16 cellular contexts compared by ENCODE assay signal in the genomic region with DNA sequence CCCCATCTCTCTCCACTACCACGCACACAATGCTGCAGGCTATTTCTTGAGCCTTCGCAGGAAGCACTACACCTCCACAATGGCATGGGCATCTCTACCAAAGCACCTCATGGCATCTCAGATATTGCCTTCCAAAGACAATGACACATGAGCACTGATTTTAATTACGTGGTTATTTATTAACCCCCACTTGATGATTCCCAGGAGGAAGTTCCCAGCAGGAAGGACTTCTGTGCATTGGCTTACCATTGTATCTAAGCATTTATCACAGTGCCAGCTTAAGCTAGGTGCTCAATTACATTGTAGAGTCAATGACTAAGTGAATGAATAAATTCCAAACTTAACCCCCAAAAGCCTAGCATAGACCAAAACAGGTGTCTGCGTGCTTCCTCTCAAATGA.
DNase-seq lines count a peak whose midpoint lies in the region; ATAC-seq and TF ChIP-seq lines count a peak whose summit lies in the region.
"Had no signal": no experiment of that assay in that cellular context is flagged by ENCODE, and none has a peak within 500 bp of the region (broad histone marks: within the 10 kb centered on the region; RNA-seq: fewer than 3 reads in every experiment).

No MANE protein-coding gene starts in this region.

- H3K27me3 ChIP-seq in kidney epithelial cell (ENCODE audit: control insufficient read depth, insufficient read depth, low read length) (no peaks in the 10 kb centered on the region), thyroid gland (no peaks in the 10 kb centered on the region)

- intact Hi-C loops in thyroid gland (cut with DNase I), result loop anchor here (10.0 kb wide), 1 partner anchor 95 kb away; no protein-coding TSS in a partner anchor
- intact Hi-C loops in activated T-helper 1 cell treated with anti-CD3 and anti-CD28 coated beads, Interleukin-12 subunit alpha, Interleukin-12 subunit beta, Interleukin-2, Interleukin-4 antibody, amounts not matched to agents 30 ng/mL and 10 ng/mL and 1 ng/mL, durations not matched to agents 14 hours and 24 hours and 36 hours (cut with micrococcal nuclease), result no loop called here

- CTCF ChIA-PET in WTC11 (lab: Charles Lee), result no interaction called here

- no peak overlapping the region for H3K4me3 ChIP-seq in kidney epithelial cell (ENCODE audit: low read depth, low read length)
- no peak overlapping the region for H3K4me3 ChIP-seq in thyroid gland (replicated peaks in 1 of 3)
- H3K4me3 ChIP-seq: A549 had no signal

- DNase-seq in WTC11 (ENCODE audit: low spot score) (no peak), kidney epithelial cell (ENCODE audit: low read depth) (peak; percentile 50), mucosa of gallbladder (ENCODE audit: low spot score) (peak; percentile 36), thyroid gland (no peak), KBM-7 (no peak), NCI-H82 (lab: John Stamatoyannopoulos, UW) (no peak)
- no peak for DNase-seq in activated T-helper 1 cell treated with anti-CD3 and anti-CD28 coated beads, Interleukin-12 subunit alpha, Interleukin-12 subunit beta, Interleukin-2, Interleukin-4 antibody, amounts not matched to agents 30 ng/mL and 10 ng/mL and 1 ng/mL, durations not matched to agents 14 hours and 24 hours and 36 hours (ENCODE audit: low spot score)
- DNase-seq: CD8-positive, alpha-beta T cell; COR-L47; DND-41; GDM1; GOT3; H9 had no signal

- no peaks in the 10 kb centered on the region for H3K9me3 ChIP-seq in thyroid gland
- H3K9me3 ChIP-seq: A549 had no signal

- no peaks in the 10 kb centered on the region for H3K27me3 Mint-ChIP-seq in WTC11 (ENCODE audit: low read depth)
- no peaks in the 10 kb centered on the region for H3K27me3 Mint-ChIP-seq in activated T-helper 1 cell treated with anti-CD3 and anti-CD28 coated beads, Interleukin-12 subunit alpha, Interleukin-12 subunit beta, Interleukin-2, Interleukin-4 antibody, amounts not matched to agents 30 ng/mL and 10 ng/mL and 1 ng/mL, durations not matched to agents 14 hours and 24 hours and 36 hours (ENCODE audit: insufficient read depth)

- 0 out of 2 replicates have a peak, but pooled peaks cover 3% of the 10 kb centered on the region for H3K4me1 Mint-ChIP-seq in WTC11
- no peaks in the 10 kb centered on the region for H3K4me1 Mint-ChIP-seq in activated T-helper 1 cell treated with anti-CD3 and anti-CD28 coated beads, Interleukin-12 subunit alpha, Interleukin-12 subunit beta, Interleukin-2, Interleukin-4 antibody, amounts not matched to agents 30 ng/mL and 10 ng/mL and 1 ng/mL, durations not matched to agents 14 hours and 24 hours and 36 hours (ENCODE audit: low read depth)

- H3K4me3 Mint-ChIP-seq in WTC11, result no peak overlapping the region
- H3K4me3 Mint-ChIP-seq in activated T-helper 1 cell treated with anti-CD3 and anti-CD28 coated beads, Interleukin-12 subunit alpha, Interleukin-12 subunit beta, Interleukin-2, Interleukin-4 antibody, amounts not matched to agents 30 ng/mL and 10 ng/mL and 1 ng/mL, durations not matched to agents 14 hours and 24 hours and 36 hours, result no peak overlapping the region
- H3K4me3 Mint-ChIP-seq: CD14-positive monocyte; CD8-positive, alpha-beta T cell; H9 had no signal

- no peaks in the 10 kb centered on the region for H3K36me3 ChIP-seq in kidney epithelial cell (ENCODE audit: control insufficient read depth, insufficient read depth, low read length)
- no peaks in the 10 kb centered on the region for H3K36me3 ChIP-seq in thyroid gland

- peak overlapping the region; percentile 37; the same call in 1 of the 2 replicates for H3K27ac Mint-ChIP-seq in WTC11
- H3K27ac Mint-ChIP-seq in activated T-helper 1 cell treated with anti-CD3 and anti-CD28 coated beads, Interleukin-12 subunit alpha, Interleukin-12 subunit beta, Interleukin-2, Interleukin-4 antibody, amounts not matched to agents 30 ng/mL and 10 ng/mL and 1 ng/mL, durations not matched to agents 14 hours and 24 hours and 36 hours, result no peak overlapping the region
- H3K27ac Mint-ChIP-seq: CD8-positive, alpha-beta T cell; H9 had no signal

- H3K36me3 Mint-ChIP-seq in WTC11, result peaks cover 9% of the 10 kb centered on the region; the same call in 1 of the 2 replicates
- H3K36me3 Mint-ChIP-seq in activated T-helper 1 cell treated with anti-CD3 and anti-CD28 coated beads, Interleukin-12 subunit alpha, Interleukin-12 subunit beta, Interleukin-2, Interleukin-4 antibody, amounts not matched to agents 30 ng/mL and 10 ng/mL and 1 ng/mL, durations not matched to agents 14 hours and 24 hours and 36 hours (ENCODE audit: low read depth), result peaks cover 1% of the 10 kb centered on the region

- 82 to 85% methylated on average over 4 of the region's 4 CpGs for WGBS in thyroid gland, 2 donors

- H3K27ac ChIP-seq in thyroid gland, result peak overlapping the region; percentile 71 to 86 (median 71)

- peaks cover 17 to 23% of the 10 kb centered on the region in 2 donors for H3K4me1 ChIP-seq in thyroid gland
- H3K4me1 ChIP-seq: A549 had no signal

- H3K9me3 Mint-ChIP-seq in WTC11, result peaks cover 14% of the 10 kb centered on the region
- H3K9me3 Mint-ChIP-seq in activated T-helper 1 cell treated with anti-CD3 and anti-CD28 coated beads, Interleukin-12 subunit alpha, Interleukin-12 subunit beta, Interleukin-2, Interleukin-4 antibody, amounts not matched to agents 30 ng/mL and 10 ng/mL and 1 ng/mL, durations not matched to agents 14 hours and 24 hours and 36 hours, result no peaks in the 10 kb centered on the region

- TF ChIP-seq CTCF in WTC11 (IDR thresholded peaks at IDR 0.05) (no peak), kidney epithelial cell (IDR thresholded peaks at IDR 0.05; ENCODE audit: insufficient read depth, low read length, poor library complexity, severe bottlenecking) (no peak), thyroid gland (IDR thresholded peaks at IDR 0.05) (no peak)

- POLR2A ChIA-PET in WTC11 (lab: Charles Lee), result no interaction called here

- ATAC-seq in WTC11 (no peak), SK-N-SH treated with all-trans-retinoic acid at 6 μM for 48 hours (no peak)
- ATAC-seq: A549; CD8-positive, alpha-beta T cell had no signal

- in situ Hi-C loops in KBM-7 (cut with MboI; ENCODE audit: low pct_unique_long_range_greater_than_20kb, low sequenced_read_pairs), result loop anchor here (25.0 kb wide), 1 partner anchor 187 kb away; no protein-coding TSS in a partner anchor

- no peak for TF ChIP-seq POLR2A in thyroid gland (IDR thresholded peaks at IDR 0.05)

TF ChIP-seq in WTC11, 78 proteins besides CTCF, POLR2A, EP300 and RAD21 (continues in another document):
- TF ChIP-seq ESRRA (CRISPR knock-in tag; IDR thresholded peaks at IDR 0.05; ENCODE audit: borderline replicate concordance), result no peak
- TF ChIP-seq ZNF219 (CRISPR knock-in tag; IDR thresholded peaks at IDR 0.05; ENCODE audit: borderline replicate concordance), result no peak
- TF ChIP-seq MYBL2 (CRISPR knock-in tag; IDR thresholded peaks at IDR 0.05), result no peak
- TF ChIP-seq, protein P1, sequence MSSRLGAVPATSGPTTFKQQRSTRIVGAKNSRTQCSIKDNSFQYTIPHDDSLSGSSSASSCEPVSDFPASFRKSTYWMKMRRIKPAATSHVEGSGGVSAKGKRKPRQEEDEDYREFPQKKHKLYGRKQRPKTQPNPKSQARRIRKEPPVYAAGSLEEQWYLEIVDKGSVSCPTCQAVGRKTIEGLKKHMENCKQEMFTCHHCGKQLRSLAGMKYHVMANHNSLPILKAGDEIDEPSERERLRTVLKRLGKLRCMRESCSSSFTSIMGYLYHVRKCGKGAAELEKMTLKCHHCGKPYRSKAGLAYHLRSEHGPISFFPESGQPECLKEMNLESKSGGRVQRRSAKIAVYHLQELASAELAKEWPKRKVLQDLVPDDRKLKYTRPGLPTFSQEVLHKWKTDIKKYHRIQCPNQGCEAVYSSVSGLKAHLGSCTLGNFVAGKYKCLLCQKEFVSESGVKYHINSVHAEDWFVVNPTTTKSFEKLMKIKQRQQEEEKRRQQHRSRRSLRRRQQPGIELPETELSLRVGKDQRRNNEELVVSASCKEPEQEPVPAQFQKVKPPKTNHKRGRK (CRISPR knock-in tag; IDR thresholded peaks at IDR 0.05; ENCODE audit: borderline replicate concordance), result no peak

TF ChIP-seq in SK-N-SH treated with all-trans-retinoic acid at 6 μM for 48 hours, 23 proteins besides CTCF, POLR2A, EP300 and RAD21:
- TF ChIP-seq, protein P2, sequence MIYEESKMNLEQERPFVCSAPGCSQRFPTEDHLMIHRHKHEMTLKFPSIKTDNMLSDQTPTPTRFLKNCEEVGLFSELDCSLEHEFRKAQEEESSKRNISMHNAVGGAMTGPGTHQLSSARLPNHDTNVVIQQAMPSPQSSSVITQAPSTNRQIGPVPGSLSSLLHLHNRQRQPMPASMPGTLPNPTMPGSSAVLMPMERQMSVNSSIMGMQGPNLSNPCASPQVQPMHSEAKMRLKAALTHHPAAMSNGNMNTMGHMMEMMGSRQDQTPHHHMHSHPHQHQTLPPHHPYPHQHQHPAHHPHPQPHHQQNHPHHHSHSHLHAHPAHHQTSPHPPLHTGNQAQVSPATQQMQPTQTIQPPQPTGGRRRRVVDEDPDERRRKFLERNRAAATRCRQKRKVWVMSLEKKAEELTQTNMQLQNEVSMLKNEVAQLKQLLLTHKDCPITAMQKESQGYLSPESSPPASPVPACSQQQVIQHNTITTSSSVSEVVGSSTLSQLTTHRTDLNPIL (CRISPR knock-in tag; IDR thresholded peaks at IDR 0.05; ENCODE audit: low read depth), result no peak
- TF ChIP-seq BACH2 (CRISPR knock-in tag; IDR thresholded peaks at IDR 0.05; ENCODE audit: borderline replicate concordance), result no peak

Comparison
In these comparisons a context has a peak if more than half of its experiments do, and no peak if none do; other contexts are left out.
1. DNase-seq: peak in kidney epithelial cell (single experiment) and mucosa of gallbladder (single experiment); none in WTC11 (single experiment), thyroid gland (0 of 2), KBM-7 (single experiment), activated T-helper 1 cell treated with anti-CD3 and anti-CD28 coated beads, Interleukin-12 subunit alpha, Interleukin-12 subunit beta, Interleukin-2, Interleukin-4 antibody, amounts not matched to agents 30 ng/mL and 10 ng/mL and 1 ng/mL, durations not matched to agents 14 hours and 24 hours and 36 hours (single experiment) and NCI-H82 (single experiment).